24 cellular contexts compared by ENCODE assay signal in genomic region chr11:117062503-117062902, GRCh38. TPM values are rescaled to one million over a fixed set of nuclear protein-coding genes. Genes with fewer than 3 reads are reported as not detected.
DNase-seq lines count a peak whose midpoint lies in the region; ATAC-seq, FAIRE-seq and TF ChIP-seq lines count a peak whose summit lies in the region.
"Had no signal": no experiment of that assay in that cellular context is flagged by ENCODE, and none has a peak within 500 bp of the region (broad histone marks: within the 10 kb centered on the region; RNA-seq: fewer than 3 reads in every experiment).

No MANE protein-coding gene starts in this region.

- ATAC-seq in CD4-positive, CD25-positive, alpha-beta regulatory T cell (ENCODE audit: low read depth in 2 of 2): no peak
- ATAC-seq in CD8-positive, alpha-beta T cell: no peak
- ATAC-seq: esophagus mucosa had no signal

- FAIRE-seq in islet of Langerhans (lab: Jason Lieb, UNC): peak; percentile 86
- FAIRE-seq: A549 had no signal

- no peak for TF ChIP-seq CTCF in WERI-Rb-1 (IDR thresholded peaks at IDR 0.05; ENCODE audit: low read depth, low read length)
- TF ChIP-seq CTCF in CD8-positive, alpha-beta T cell (IDR thresholded peaks at IDR 0.05): no peak
- TF ChIP-seq CTCF in glutamatergic neuron (IDR thresholded peaks at IDR 0.05; ENCODE audit: partially characterized antibody, unreplicated experiment): no peak

- no peaks in the 10 kb centered on the region for H3K36me3 ChIP-seq in CD4-positive, CD25-positive, alpha-beta regulatory T cell (ENCODE audit: control insufficient read depth, insufficient read depth, low read length)
- no peaks in the 10 kb centered on the region for H3K36me3 ChIP-seq in SK-N-MC (ENCODE audit: insufficient read depth, low read length)
- no peaks in the 10 kb centered on the region for H3K36me3 ChIP-seq in WERI-Rb-1
- no peaks in the 10 kb centered on the region for H3K36me3 ChIP-seq in CD8-positive, alpha-beta T cell (ENCODE audit: insufficient read depth, low read length)
- H3K36me3 ChIP-seq: cardiac muscle cell, gastrocnemius medialis, SJSA1, vagina had no signal

- no peak overlapping the region for H3K4me3 Mint-ChIP-seq in activated CD4-positive, alpha-beta memory T cell treated with anti-CD3 and anti-CD28 coated beads for 36 hours
- H3K4me3 Mint-ChIP-seq in activated CD4-positive, alpha-beta memory T cell treated with anti-CD3 and anti-CD28 coated beads, Interleukin-2, amount 10 ng/mL, durations not matched to agents 7 days and 5 days: no peak overlapping the region
- H3K4me3 Mint-ChIP-seq in CD4-positive, CD25-positive, alpha-beta regulatory T cell: no peak overlapping the region
- H3K4me3 Mint-ChIP-seq in CD8-positive, alpha-beta T cell: no peak overlapping the region
- no peak overlapping the region for H3K4me3 Mint-ChIP-seq in glutamatergic neuron (ENCODE audit: unreplicated experiment)
- H3K4me3 Mint-ChIP-seq: H9 had no signal

- H3K27ac ChIP-seq in CD4-positive, CD25-positive, alpha-beta regulatory T cell (ENCODE audit: insufficient read depth, low read length, poor library complexity, severe bottlenecking): no peak overlapping the region
- H3K27ac ChIP-seq in SK-N-MC: 0 out of 2 replicates have a peak overlapping the region, but pooled peaks have one; percentile 53
- H3K27ac ChIP-seq in WERI-Rb-1: no peak overlapping the region
- no peak overlapping the region for H3K27ac ChIP-seq in CD8-positive, alpha-beta T cell (ENCODE audit: low read depth, low read length)
- H3K27ac ChIP-seq: cardiac muscle cell, parathyroid adenoma, PC-9, SJSA1, vagina had no signal

- peak; percentile 38 for DNase-seq in activated CD4-positive, alpha-beta memory T cell treated with anti-CD3 and anti-CD28 coated beads for 36 hours
- DNase-seq in activated CD4-positive, alpha-beta memory T cell treated with anti-CD3 and anti-CD28 coated beads, Interleukin-2, amount 10 ng/mL, durations not matched to agents 7 days and 5 days: no peak
- no peak for DNase-seq in CD4-positive, CD25-positive, alpha-beta regulatory T cell
- DNase-seq in SK-N-MC (ENCODE audit: low read depth, low spot score) (no peak), WERI-Rb-1 (no peak), glutamatergic neuron (no peak)
- no peak for DNase-seq in CD8-positive, alpha-beta T cell
- DNase-seq: amygdala; C1 segment of cervical spinal cord; DMS153; gastrocnemius medialis; H9; naive thymus-derived CD4-positive, alpha-beta T cell; NCI-H1417; NCI-H2171 treated with DMSO at 0.1 percent for 48 hours; NCI-H69; PC-9 had no signal

- H3K27me3 ChIP-seq in CD4-positive, CD25-positive, alpha-beta regulatory T cell (ENCODE audit: control insufficient read depth, insufficient read depth, low read length): no peaks in the 10 kb centered on the region
- no peaks in the 10 kb centered on the region for H3K27me3 ChIP-seq in WERI-Rb-1 (ENCODE audit: insufficient read depth, low read depth, severe bottlenecking)
- H3K27me3 ChIP-seq in CD8-positive, alpha-beta T cell (ENCODE audit: insufficient read depth, low read length): no peaks in the 10 kb centered on the region
- H3K27me3 ChIP-seq: cardiac muscle cell, gastrocnemius medialis, SJSA1, vagina had no signal

- H3K4me1 Mint-ChIP-seq in activated CD4-positive, alpha-beta memory T cell treated with anti-CD3 and anti-CD28 coated beads for 36 hours (ENCODE audit: low read depth): peaks cover 78% of the 10 kb centered on the region
- peaks cover 49% of the 10 kb centered on the region for H3K4me1 Mint-ChIP-seq in activated CD4-positive, alpha-beta memory T cell treated with anti-CD3 and anti-CD28 coated beads, Interleukin-2, amount 10 ng/mL, durations not matched to agents 7 days and 5 days
- peaks cover 44 to 78% (median 65%) of the 10 kb centered on the region in 4 donors for H3K4me1 Mint-ChIP-seq in CD4-positive, CD25-positive, alpha-beta regulatory T cell
- H3K4me1 Mint-ChIP-seq in CD8-positive, alpha-beta T cell (ENCODE audit: low read depth): peaks cover 72% of the 10 kb centered on the region
- no peaks in the 10 kb centered on the region for H3K4me1 Mint-ChIP-seq in glutamatergic neuron (ENCODE audit: low read depth, unreplicated experiment)

- peaks cover 25% of the 10 kb centered on the region for H3K4me1 ChIP-seq in CD4-positive, CD25-positive, alpha-beta regulatory T cell (ENCODE audit: control insufficient read depth, insufficient read depth, low read length, poor library complexity, severe bottlenecking)
- H3K4me1 ChIP-seq in CD8-positive, alpha-beta T cell (ENCODE audit: insufficient read depth, low read length): peaks cover 9% of the 10 kb centered on the region
- H3K4me1 ChIP-seq: parathyroid adenoma had no signal

- H3K27me3 Mint-ChIP-seq in activated CD4-positive, alpha-beta memory T cell treated with anti-CD3 and anti-CD28 coated beads for 36 hours: no peaks in the 10 kb centered on the region
- H3K27me3 Mint-ChIP-seq in activated CD4-positive, alpha-beta memory T cell treated with anti-CD3 and anti-CD28 coated beads, Interleukin-2, amount 10 ng/mL, durations not matched to agents 7 days and 5 days: no peaks in the 10 kb centered on the region
- H3K27me3 Mint-ChIP-seq in CD4-positive, CD25-positive, alpha-beta regulatory T cell: peaks cover 7% of the 10 kb centered on the region
- no peaks in the 10 kb centered on the region for H3K27me3 Mint-ChIP-seq in CD8-positive, alpha-beta T cell (ENCODE audit: low read depth)
- no peaks in the 10 kb centered on the region for H3K27me3 Mint-ChIP-seq in glutamatergic neuron (ENCODE audit: unreplicated experiment)
- H3K27me3 Mint-ChIP-seq: naive thymus-derived CD4-positive, alpha-beta T cell had no signal

- H3K9me3 ChIP-seq in CD4-positive, CD25-positive, alpha-beta regulatory T cell (ENCODE audit: control insufficient read depth in 2 of 2, low read length in 2 of 2): no peaks in the 10 kb centered on the region
- H3K9me3 ChIP-seq in SK-N-MC (ENCODE audit: low read depth, low read length) (no peaks in the 10 kb centered on the region), WERI-Rb-1 (ENCODE audit: severe bottlenecking) (no peaks in the 10 kb centered on the region)
- no peaks in the 10 kb centered on the region for H3K9me3 ChIP-seq in CD8-positive, alpha-beta T cell (ENCODE audit: low read length)
- H3K9me3 ChIP-seq: A549, gastrocnemius medialis, SJSA1, vagina had no signal

- H3K4me3 ChIP-seq in CD4-positive, CD25-positive, alpha-beta regulatory T cell (ENCODE audit: low read depth, low read length): peak overlapping the region; percentile 53
- H3K4me3 ChIP-seq in SK-N-MC (no peak overlapping the region), WERI-Rb-1 (ENCODE audit: low read depth, low read length) (no peak overlapping the region)
- no peak overlapping the region for H3K4me3 ChIP-seq in CD8-positive, alpha-beta T cell (ENCODE audit: low read depth, low read length)
- H3K4me3 ChIP-seq: A549, cardiac muscle cell, PC-9, SJSA1, vagina had no signal

- H3K9ac ChIP-seq in SK-N-MC (ENCODE audit: insufficient read length): no peak overlapping the region
- H3K9ac ChIP-seq: parathyroid adenoma had no signal

- POLR2A ChIA-PET in activated CD4-positive, alpha-beta memory T cell treated with anti-CD3 and anti-CD28 coated beads for 36 hours (lab: Charles Lee): interaction anchor here (0.9 to 3.3 kb wide), 12 partner anchors 11 to 209 kb away, joined by 3 to 19 read pairs (median 8); partner anchors contain the start of gene SIK3
- POLR2A ChIA-PET in activated CD4-positive, alpha-beta memory T cell treated with anti-CD3 and anti-CD28 coated beads, Interleukin-2, amount 10 ng/mL, durations not matched to agents 7 days and 5 days (lab: Charles Lee): interaction anchor here (1.0 kb wide), 2 partner anchors 10 to 32 kb away, joined by 3 read pairs; no protein-coding TSS in a partner anchor
- POLR2A ChIA-PET in CD8-positive, alpha-beta T cell (lab: Charles Lee): no interaction called here

- H3K9me3 Mint-ChIP-seq in activated CD4-positive, alpha-beta memory T cell treated with anti-CD3 and anti-CD28 coated beads for 36 hours: no peaks in the 10 kb centered on the region
- no peaks in the 10 kb centered on the region for H3K9me3 Mint-ChIP-seq in activated CD4-positive, alpha-beta memory T cell treated with anti-CD3 and anti-CD28 coated beads, Interleukin-2, amount 10 ng/mL, durations not matched to agents 7 days and 5 days
- peaks cover 0 to 1% (median 0%) of the 10 kb centered on the region in 7 donors for H3K9me3 Mint-ChIP-seq in CD4-positive, CD25-positive, alpha-beta regulatory T cell
- H3K9me3 Mint-ChIP-seq in CD8-positive, alpha-beta T cell: no peaks in the 10 kb centered on the region
- H3K9me3 Mint-ChIP-seq in glutamatergic neuron (ENCODE audit: unreplicated experiment): no peaks in the 10 kb centered on the region
- H3K9me3 Mint-ChIP-seq: H9; naive thymus-derived CD4-positive, alpha-beta T cell had no signal

- intact Hi-C loops in activated CD4-positive, alpha-beta memory T cell treated with anti-CD3 and anti-CD28 coated beads for 36 hours (cut with micrococcal nuclease): loop anchor here (1.0 to 2.0 kb wide), 4 partner anchors 11 to 60 kb away; no protein-coding TSS in a partner anchor
- intact Hi-C loops in CD8-positive, alpha-beta T cell (cut with DNase I, micrococcal nuclease): loop anchor here in 1 of 2 experiments (5.0 kb wide), 1 partner anchor 75 kb away; no protein-coding TSS in a partner anchor

- CTCF ChIA-PET in activated CD4-positive, alpha-beta memory T cell treated with anti-CD3 and anti-CD28 coated beads for 36 hours (lab: Charles Lee): interaction anchor here (0.7 to 2.2 kb wide), 8 partner anchors 11 to 182 kb away, joined by 3 to 6 read pairs (median 4); no protein-coding TSS in a partner anchor
- CTCF ChIA-PET in activated CD4-positive, alpha-beta memory T cell treated with anti-CD3 and anti-CD28 coated beads, Interleukin-2, amount 10 ng/mL, durations not matched to agents 7 days and 5 days (lab: Charles Lee): interaction anchor here (1.0 kb wide), 1 partner anchor 10 kb away, joined by 3 read pairs; no protein-coding TSS in a partner anchor
- CTCF ChIA-PET in CD8-positive, alpha-beta T cell (lab: Charles Lee): no interaction called here

- peak overlapping the region; percentile 81 for H3K27ac Mint-ChIP-seq in activated CD4-positive, alpha-beta memory T cell treated with anti-CD3 and anti-CD28 coated beads for 36 hours
- no peak overlapping the region for H3K27ac Mint-ChIP-seq in activated CD4-positive, alpha-beta memory T cell treated with anti-CD3 and anti-CD28 coated beads, Interleukin-2, amount 10 ng/mL, durations not matched to agents 7 days and 5 days
- H3K27ac Mint-ChIP-seq in CD4-positive, CD25-positive, alpha-beta regulatory T cell: peak overlapping the region in 1 of 3 donors; percentile 6
- no peak overlapping the region for H3K27ac Mint-ChIP-seq in CD8-positive, alpha-beta T cell
- H3K27ac Mint-ChIP-seq in glutamatergic neuron (ENCODE audit: unreplicated experiment): no peak overlapping the region

- H3K36me3 Mint-ChIP-seq in activated CD4-positive, alpha-beta memory T cell treated with anti-CD3 and anti-CD28 coated beads for 36 hours: peaks cover 4% of the 10 kb centered on the region
- no peaks in the 10 kb centered on the region for H3K36me3 Mint-ChIP-seq in activated CD4-positive, alpha-beta memory T cell treated with anti-CD3 and anti-CD28 coated beads, Interleukin-2, amount 10 ng/mL, durations not matched to agents 7 days and 5 days (ENCODE audit: low read depth)
- peaks cover 9% of the 10 kb centered on the region for H3K36me3 Mint-ChIP-seq in CD4-positive, CD25-positive, alpha-beta regulatory T cell
- peaks cover 12% of the 10 kb centered on the region for H3K36me3 Mint-ChIP-seq in CD8-positive, alpha-beta T cell
- no peaks in the 10 kb centered on the region for H3K36me3 Mint-ChIP-seq in glutamatergic neuron (ENCODE audit: unreplicated experiment)

RNA-seq across cellular contexts. Expression of gene SIK3, which starts 35.7 kb away (rescaled TPM):
- total RNA-seq in activated CD4-positive, alpha-beta memory T cell treated with anti-CD3 and anti-CD28 coated beads for 36 hours: 10 to 100 TPM; 26.1 to 26.2 TPM
- total RNA-seq in activated CD4-positive, alpha-beta memory T cell treated with anti-CD3 and anti-CD28 coated beads, Interleukin-2, amount 10 ng/mL, durations not matched to agents 7 days and 5 days: 10 to 100 TPM; 36.4 to 43.0 TPM
- total RNA-seq in CD4-positive, CD25-positive, alpha-beta regulatory T cell: 55.2 TPM
- polyA plus RNA-seq in CD4-positive, CD25-positive, alpha-beta regulatory T cell: 1 to 10 TPM; 7.0 to 9.8 (median 9.0) TPM
- 100 to 1,000 TPM in 1 of 2 experiments, 10 to 100 TPM in 1; 96.6 to 107 TPM for total RNA-seq in CD8-positive, alpha-beta T cell
- total RNA-seq in glutamatergic neuron (ENCODE audit: unreplicated experiment): 22.2 TPM
